In the genomic region with DNA sequence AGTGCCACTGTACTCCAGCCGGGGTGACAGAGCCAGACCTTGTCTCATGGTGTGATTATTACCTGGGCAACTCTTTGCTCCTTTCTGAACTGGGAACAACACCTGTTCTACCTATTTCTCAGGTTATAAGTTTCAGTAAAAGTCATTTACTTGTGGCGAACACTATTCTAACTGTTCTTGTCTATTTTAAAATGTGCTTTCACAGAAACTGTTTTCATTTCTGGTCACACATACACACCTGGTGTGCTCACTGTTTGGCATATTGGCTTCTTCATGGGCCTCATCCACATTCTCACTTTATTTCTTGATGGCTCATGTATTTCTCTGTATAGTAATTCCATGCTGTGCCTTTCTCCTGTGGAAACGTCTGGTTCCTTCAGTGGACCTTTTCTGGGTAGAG, we compare ENCODE assay signal across 18 cellular contexts. TPM values are rescaled to one million over a fixed set of nuclear protein-coding genes. Genes with fewer than 3 reads are reported as not detected.
DNase-seq lines count a peak whose midpoint lies in the region; ATAC-seq and TF ChIP-seq lines count a peak whose summit lies in the region.
"Had no signal": no experiment of that assay in that cellular context is flagged by ENCODE, and none has a peak within 500 bp of the region (broad histone marks: within the 10 kb centered on the region; RNA-seq: fewer than 3 reads in every experiment).

No MANE protein-coding gene starts in this region.

- 84 to 88% (median 85%) methylated on average over 3 of the region's 3 CpGs for WGBS in psoas muscle, 3 donors

- no peak overlapping the region for H3K4me3 ChIP-seq in psoas muscle
- H3K4me3 ChIP-seq: gastrocnemius medialis, ovary, suprapubic skin had no signal

- TF ChIP-seq CTCF in psoas muscle (IDR thresholded peaks at IDR 0.05) = no peak

- H3K27me3 ChIP-seq in psoas muscle (ENCODE audit: insufficient read depth in 3 of 3, low read length in 2 of 3) = no peaks in the 10 kb centered on the region
- H3K27me3 ChIP-seq: gastrocnemius medialis, ovary had no signal

- ATAC-seq in GM18517 (IDR thresholded peaks at IDR 0.05; ENCODE audit: unreplicated experiment) (peak; percentile 82), GM21381 (IDR thresholded peaks at IDR 0.05; ENCODE audit: unreplicated experiment) (peak; percentile 68), HG02763 (IDR thresholded peaks at IDR 0.05; ENCODE audit: unreplicated experiment) (peak; percentile 48), HG03280 (IDR thresholded peaks at IDR 0.05; ENCODE audit: unreplicated experiment) (peak; percentile 67), psoas muscle (no peak)
- ATAC-seq: gastrocnemius medialis had no signal

- DNase-seq in T-helper 1 cell (no peak), psoas muscle (no peak), NCI-H226 (no peak), SKM-1 treated with dmso at 0.1 percent for 144 hours (lab: John Stamatoyannopoulos, UW; ENCODE audit: unreplicated experiment) (no peak)
- DNase-seq: activated CD4-positive, alpha-beta T cell treated with anti-CD3 and anti-CD28 coated beads, Interleukin-2, amount 50 U/mL, for 48 hours; activated naive CD8-positive, alpha-beta T cell treated with anti-CD3 and anti-CD28 coated beads, Interleukin-2, amount 10 ng/mL, durations not matched to agents 7 days and 5 days; activated T-cell treated with anti-CD3 and anti-CD28 coated beads, Interleukin-2, amount 50 U/mL, for 24 hours; gastrocnemius medialis; KG1; NCI-H1092 treated with DMSO at 0.1 percent for 48 hours; ovary; SK-N-SH; stimulated activated CD4-positive, alpha-beta T cell treated with anti-CD3 and anti-CD28 coated beads, Interleukin-2, amount 100 ng/mL, for 48 hours had no signal

- H3K4me1 ChIP-seq in psoas muscle = no peaks in the 10 kb centered on the region
- H3K4me1 ChIP-seq: gastrocnemius medialis, suprapubic skin had no signal

- no peak overlapping the region for H3K27ac ChIP-seq in psoas muscle
- H3K27ac ChIP-seq: gastrocnemius medialis, ovary, suprapubic skin had no signal

- H3K36me3 ChIP-seq in psoas muscle (ENCODE audit: insufficient read depth in 1 of 2, low read depth in 1 of 2) = no peaks in the 10 kb centered on the region
- H3K36me3 ChIP-seq: gastrocnemius medialis, ovary, suprapubic skin had no signal

- no peaks in the 10 kb centered on the region for H3K9me3 ChIP-seq in psoas muscle
- H3K9me3 ChIP-seq: gastrocnemius medialis, ovary, SK-N-SH, suprapubic skin had no signal

- intact Hi-C loops in psoas muscle (cut with DNase I) = no loop called here

RNA-seq across cellular contexts. Expression of a gene that starts 30.5 kb away (rescaled TPM):
- 10 to 100 TPM; 25.1 to 48.3 (median 39.3) TPM for total RNA-seq in psoas muscle
- 10 to 100 TPM; 27.5 to 45.0 (median 41.0) TPM for polyA plus RNA-seq in psoas muscle

Comparison
In these comparisons a context has a peak if more than half of its experiments do, and no peak if none do; other contexts are left out.
1. ATAC-seq: peak in GM18517 (single experiment), GM21381 (single experiment), HG02763 (single experiment) and HG03280 (single experiment); none in psoas muscle (0 of 4).